ENCODE assay signal across 9 cellular contexts in genomic region chr5:152514827-152515397, GRCh38.
A peak's percentile ranks its signal among the peaks of the same experiment; 100 is the strongest.
DNase-seq lines count a peak whose midpoint lies in the region; ATAC-seq and TF ChIP-seq lines count a peak whose summit lies in the region.
"Had no signal": no experiment of that assay in that cellular context is flagged by ENCODE, and none has a peak within 500 bp of the region (broad histone marks: within the 10 kb centered on the region; RNA-seq: fewer than 3 reads in every experiment).

No MANE protein-coding gene starts in this region.

- H3K36me3 ChIP-seq in tibial nerve (no peaks in the 10 kb centered on the region), upper lobe of left lung (no peaks in the 10 kb centered on the region)

- H3K36me3 Mint-ChIP-seq in stimulated activated memory B cell treated with anti-CD40 and anti-IgM and Interleukin-4, amounts not matched to agents 10 μg/mL and 1 μg/mL and 100 μg/mL, for 72 hours = no peaks in the 10 kb centered on the region
- H3K36me3 Mint-ChIP-seq: naive B cell had no signal

- H3K4me3 Mint-ChIP-seq in stimulated activated memory B cell treated with anti-CD40 and anti-IgM and Interleukin-4, amounts not matched to agents 10 μg/mL and 1 μg/mL and 100 μg/mL, for 72 hours = no peak overlapping the region
- H3K4me3 Mint-ChIP-seq: naive B cell had no signal

- H3K9me3 ChIP-seq in tibial nerve (no peaks in the 10 kb centered on the region), upper lobe of left lung (no peaks in the 10 kb centered on the region)

- no peaks in the 10 kb centered on the region for H3K27me3 ChIP-seq in tibial nerve
- H3K27me3 ChIP-seq in upper lobe of left lung = no peaks in the 10 kb centered on the region

- no peaks in the 10 kb centered on the region for H3K9me3 Mint-ChIP-seq in stimulated activated memory B cell treated with anti-CD40 and anti-IgM and Interleukin-4, amounts not matched to agents 10 μg/mL and 1 μg/mL and 100 μg/mL, for 72 hours

- in situ Hi-C loops in G401 (cut with HindIII; ENCODE audit: low sequenced_read_pairs) = no loop called here

- 36 to 55% methylated on average over 2 of the region's 2 CpGs for WGBS in tibial nerve, 2 donors
- 22 to 27% methylated on average over 2 of the region's 2 CpGs for WGBS in upper lobe of left lung, 2 donors

- TF ChIP-seq CTCF in tibial nerve (IDR thresholded peaks at IDR 0.05) (peak in 2 of 5 experiments; percentile 30 to 32), upper lobe of left lung (IDR thresholded peaks at IDR 0.05) (peak in 2 of 6 experiments; percentile 10 to 21)

- H3K4me3 ChIP-seq in tibial nerve (no peak overlapping the region), upper lobe of left lung (no peak overlapping the region)

- H3K4me1 ChIP-seq in tibial nerve (no peaks in the 10 kb centered on the region), upper lobe of left lung (no peaks in the 10 kb centered on the region)

- ATAC-seq in HG02852 (IDR thresholded peaks at IDR 0.05; ENCODE audit: unreplicated experiment) (no peak), upper lobe of left lung (ENCODE audit: low FRiP score in 2 of 2) (no peak)
- ATAC-seq in stimulated activated memory B cell treated with anti-CD40 and anti-IgM and Interleukin-4, amounts not matched to agents 10 μg/mL and 1 μg/mL and 100 μg/mL, for 72 hours = no peak

- no peak for TF ChIP-seq POLR2A in tibial nerve (IDR thresholded peaks at IDR 0.05)
- TF ChIP-seq POLR2A in upper lobe of left lung (IDR thresholded peaks at IDR 0.05) = no peak

- H3K27ac ChIP-seq in tibial nerve = no peak overlapping the region
- no peak overlapping the region for H3K27ac ChIP-seq in upper lobe of left lung

- H3K27me3 Mint-ChIP-seq in stimulated activated memory B cell treated with anti-CD40 and anti-IgM and Interleukin-4, amounts not matched to agents 10 μg/mL and 1 μg/mL and 100 μg/mL, for 72 hours = peaks cover 11% of the 10 kb centered on the region

- no peak overlapping the region for H3K27ac Mint-ChIP-seq in stimulated activated memory B cell treated with anti-CD40 and anti-IgM and Interleukin-4, amounts not matched to agents 10 μg/mL and 1 μg/mL and 100 μg/mL, for 72 hours
- H3K27ac Mint-ChIP-seq: naive B cell had no signal

- peak; percentile 67 for DNase-seq in G401 (ENCODE audit: low spot score)
- DNase-seq in Kasumi-1 (lab: John Stamatoyannopoulos, UW) = peak; percentile 44 to 49
- DNase-seq in SW 1271 (lab: John Stamatoyannopoulos, UW) = peak; percentile 25 to 48
- DNase-seq in left kidney (ENCODE audit: low read depth, low spot score) = peak; percentile 54
- no peak for DNase-seq in tibial nerve (ENCODE audit: low spot score in 2 of 2)
- no peak for DNase-seq in upper lobe of left lung
- DNase-seq: naive B cell had no signal

- TF ChIP-seq EP300 in tibial nerve (IDR thresholded peaks at IDR 0.05) (no peak), upper lobe of left lung (IDR thresholded peaks at IDR 0.05) (no peak)

- no peaks in the 10 kb centered on the region for H3K4me1 Mint-ChIP-seq in stimulated activated memory B cell treated with anti-CD40 and anti-IgM and Interleukin-4, amounts not matched to agents 10 μg/mL and 1 μg/mL and 100 μg/mL, for 72 hours
- H3K4me1 Mint-ChIP-seq: naive B cell had no signal

Comparison
In these comparisons a context has a peak if more than half of its experiments do, and no peak if none do; other contexts are left out.
1. DNase-seq: peak in G401 (single experiment), Kasumi-1 (2 of 2), SW 1271 (2 of 2) and left kidney (single experiment); none in tibial nerve (0 of 2) and upper lobe of left lung (0 of 2).